In the genomic region with DNA sequence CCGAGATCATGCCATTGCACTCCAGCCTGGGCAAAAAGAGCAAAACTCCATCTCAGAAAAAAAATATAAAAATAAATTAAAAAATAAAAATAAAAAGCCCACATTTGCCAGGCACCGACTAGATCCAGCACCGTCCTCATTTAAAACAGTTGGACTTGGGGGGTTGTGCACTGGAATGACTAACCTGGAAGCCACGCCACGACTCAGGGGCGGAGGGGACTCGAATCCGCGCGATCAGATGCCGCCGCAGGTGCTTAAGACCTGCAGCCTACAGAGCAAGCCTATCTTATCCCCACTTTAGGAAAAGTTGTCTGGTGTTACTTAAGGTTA, we compare ENCODE assay signal across 8 cellular contexts. TPM values are rescaled to one million over a fixed set of nuclear protein-coding genes. Genes with fewer than 3 reads are reported as not detected.
DNase-seq lines count a peak whose midpoint lies in the region; ATAC-seq and TF ChIP-seq lines count a peak whose summit lies in the region.

No MANE protein-coding gene starts in this region.

- H3K4me1 ChIP-seq in HUES48 (ENCODE audit: control insufficient read depth, insufficient read depth, low read length) (no peaks in the 10 kb centered on the region), ectodermal cell (ENCODE audit: control insufficient read depth, insufficient read depth, low read length) (no peaks in the 10 kb centered on the region)

- POLR2A ChIA-PET in BJ (lab: Charles Lee), result no interaction called here

- peak overlapping the region; percentile 56 for H3K4me3 ChIP-seq in BJ (ENCODE audit: low read depth, low read length)
- H3K4me3 ChIP-seq in HUES48 (ENCODE audit: low read depth, low read length), result peak overlapping the region; percentile 58
- peak overlapping the region; percentile 36 for H3K4me3 ChIP-seq in ectodermal cell (ENCODE audit: insufficient read depth, low read depth, low read length)

- TF ChIP-seq CTCF in BJ (IDR thresholded peaks at IDR 0.05; ENCODE audit: insufficient read depth, low read depth, low read length) (no peak), nephron progenitor cell (IDR thresholded peaks at IDR 0.05) (no peak)

- H3K36me3 ChIP-seq in BJ (ENCODE audit: control insufficient read depth, insufficient read depth, low read length) (no peaks in the 10 kb centered on the region; the same call in 1 of the 2 replicates), HUES48 (ENCODE audit: control insufficient read depth, insufficient read depth, low read length) (no peaks in the 10 kb centered on the region), ectodermal cell (ENCODE audit: control insufficient read depth, insufficient read depth, low read length) (no peaks in the 10 kb centered on the region)

- peaks cover 12% of the 10 kb centered on the region for H3K4me1 Mint-ChIP-seq in nephron progenitor cell

- H3K27ac Mint-ChIP-seq in nephron progenitor cell, result no peak overlapping the region

- 51 to 57% methylated on average over 12 of the region's 12 CpGs for WGBS in ectodermal cell, 2 experiments

- H3K9me3 Mint-ChIP-seq in nephron progenitor cell, result no peaks in the 10 kb centered on the region

- no peak overlapping the region for H3K9ac ChIP-seq in HUES48 (ENCODE audit: low read depth, low read length)

- H3K9me3 ChIP-seq in HUES48 (ENCODE audit: control insufficient read depth, insufficient read depth, low read length) (no peaks in the 10 kb centered on the region), ectodermal cell (ENCODE audit: control insufficient read depth, low read length) (no peaks in the 10 kb centered on the region)

- H3K27me3 ChIP-seq in BJ (ENCODE audit: control insufficient read depth, insufficient read depth, low read length), result no peaks in the 10 kb centered on the region
- no peaks in the 10 kb centered on the region for H3K27me3 ChIP-seq in HUES48 (ENCODE audit: control insufficient read depth, insufficient read depth, low read length)
- no peaks in the 10 kb centered on the region for H3K27me3 ChIP-seq in ectodermal cell (ENCODE audit: control insufficient read depth, insufficient read depth, low read length, poor library complexity, severe bottlenecking)

- peaks cover 2% of the 10 kb centered on the region for H3K27me3 Mint-ChIP-seq in nephron progenitor cell (ENCODE audit: low read depth, poor library complexity)

- DNase-seq in BJ (ENCODE audit: low read depth), result no peak
- DNase-seq in nephron progenitor cell, result no peak
- no peak for DNase-seq in SKM-1 (lab: John Stamatoyannopoulos, UW; ENCODE audit: unreplicated experiment)
- DNase-seq in NCI-H1092 (lab: John Stamatoyannopoulos, UW), result no peak
- no peak for DNase-seq in activated CD8-positive, alpha-beta memory T cell treated with anti-CD3 and anti-CD28 coated beads for 24 hours

- no peak for ATAC-seq in HG02885 (IDR thresholded peaks at IDR 0.05; ENCODE audit: poor library complexity, unreplicated experiment)

- CTCF ChIA-PET in BJ (lab: Yijun Ruan, JAX), result no interaction called here

- H3K36me3 Mint-ChIP-seq in nephron progenitor cell (ENCODE audit: low read depth), result peaks cover under 1% of the 10 kb centered on the region

- H3K4me3 Mint-ChIP-seq in nephron progenitor cell, result peak overlapping the region; percentile 64

- H3K27ac ChIP-seq in HUES48 (ENCODE audit: low read depth, low read length) (no peak overlapping the region), ectodermal cell (ENCODE audit: insufficient read depth, low read depth, low read length, poor library complexity, severe bottlenecking) (no peak overlapping the region)

RNA-seq across cellular contexts. Expression of gene ZBTB8OS, which starts 38.5 kb away (rescaled TPM):
- polyA plus RNA-seq in BJ (2011; rRNA removed), result 21.1 and 50.9 TPM in 2 replicates
- 5.8 and 6.4 TPM in 2 replicates for polyA minus RNA-seq in BJ (2011; rRNA and poly(A)+ RNA removed)
- 48.1 TPM for polyA plus RNA-seq in ectodermal cell (2013, experiment 1 of 4)
- polyA plus RNA-seq in ectodermal cell (2013, experiment 2 of 4), result 45.4 TPM
- polyA plus RNA-seq in ectodermal cell (2013, experiment 3 of 4), result 42.0 TPM
- 43.3 TPM for polyA plus RNA-seq in ectodermal cell (2013, experiment 4 of 4)

RNA-seq across cellular contexts. Expression of gene RBBP4, which starts 39.2 kb away (rescaled TPM):
- polyA plus RNA-seq in BJ (2011; rRNA removed), result 67.0 and 102 TPM in 2 replicates
- 64.0 and 72.0 TPM in 2 replicates for polyA minus RNA-seq in BJ (2011; rRNA and poly(A)+ RNA removed)
- 482 TPM for polyA plus RNA-seq in ectodermal cell (2013, experiment 1 of 4)
- 469 TPM for polyA plus RNA-seq in ectodermal cell (2013, experiment 2 of 4)
- 329 TPM for polyA plus RNA-seq in ectodermal cell (2013, experiment 3 of 4)
- 343 TPM for polyA plus RNA-seq in ectodermal cell (2013, experiment 4 of 4)
